In the genomic region with DNA sequence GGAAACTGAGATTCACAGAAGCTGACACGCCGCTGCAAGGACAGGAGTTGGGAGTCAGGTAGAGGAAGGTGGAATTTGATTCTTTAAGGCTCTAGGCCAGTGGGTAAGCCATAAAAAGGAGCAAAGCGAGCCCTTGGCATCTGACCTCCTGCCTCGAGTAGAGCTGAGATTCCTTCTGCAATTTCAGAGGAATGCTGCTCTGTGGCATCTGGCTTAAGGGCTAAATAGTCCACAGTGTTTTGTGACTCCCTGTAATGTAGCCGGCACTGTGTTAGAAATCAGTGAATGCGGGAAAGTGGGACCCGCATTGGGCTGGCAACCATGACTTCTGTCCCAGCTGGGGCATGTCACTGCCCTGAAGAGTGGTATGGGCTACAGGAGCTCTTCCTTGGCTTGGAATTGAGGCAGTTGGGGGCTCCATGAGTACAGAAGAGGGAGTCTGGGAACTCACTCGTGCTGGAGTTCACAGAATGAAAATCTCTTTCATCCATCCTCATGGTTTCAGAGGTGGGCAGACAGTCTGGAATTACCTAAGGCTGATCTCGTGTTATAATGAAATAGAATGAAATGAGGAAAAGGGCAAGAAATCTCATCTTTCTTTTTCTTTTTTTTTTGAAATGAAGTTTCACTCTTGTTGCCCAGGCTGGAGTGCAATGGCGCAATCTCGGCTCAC, we compare ENCODE assay signal across 22 cellular contexts. TPM values are rescaled to one million over a fixed set of nuclear protein-coding genes. Genes with fewer than 3 reads are reported as not detected.
"Had no signal": no experiment of that assay in that cellular context is flagged by ENCODE, and none has a peak within 500 bp of the region (broad histone marks: within the 10 kb centered on the region; RNA-seq: fewer than 3 reads in every experiment).

No MANE protein-coding gene starts in this region.

- H3K4me2 ChIP-seq: hepatocyte had no signal

- H3K27me3 ChIP-seq: gastrocnemius medialis, hepatocyte, right atrium auricular region, sigmoid colon, thyroid gland had no signal

- H2AFZ ChIP-seq: hepatocyte had no signal

- ATAC-seq: esophagus mucosa, gastrocnemius medialis, heart left ventricle, left colon, left ventricle myocardium superior, lower lobe of right lung, natural killer cell had no signal

- H3K36me3 ChIP-seq: gastrocnemius medialis, heart left ventricle, lower lobe of right lung, prostate gland, right atrium auricular region, sigmoid colon, stomach, thyroid gland had no signal

- H3K4me3 ChIP-seq: gastrocnemius medialis, heart left ventricle, hepatocyte, lower lobe of right lung, prostate gland, right atrium auricular region, sigmoid colon, stomach, thyroid gland had no signal

- H3K4me1 ChIP-seq: gastrocnemius medialis, heart left ventricle, lower lobe of right lung, prostate gland, right atrium auricular region, sigmoid colon, stomach, thyroid gland had no signal

- H3K79me2 ChIP-seq: hepatocyte had no signal

- DNase-seq: cortex of kidney; effector CD4-positive, alpha-beta T cell; foreskin fibroblast; gastrocnemius medialis; heart left ventricle; left colon; left ventricle myocardium superior; lower lobe of right lung; natural killer cell; sigmoid colon; stimulated activated CD4-positive, alpha-beta T cell treated with anti-CD3 and anti-CD28 coated beads, Interleukin-2, amount 100 ng/mL, for 24 hours; stimulated activated CD4-positive, alpha-beta T cell treated with anti-CD3 and anti-CD28 coated beads, Interleukin-4, amount 100 ng/mL, for 24 hours; stimulated activated naive CD4-positive, alpha-beta T cell treated with Interleukin-2 at 50 U/mL for 16 hours; stomach; thyroid gland had no signal

- H3K27ac ChIP-seq: epithelial cell of prostate, gastrocnemius medialis, heart left ventricle, hepatocyte, lower lobe of right lung, prostate gland, right atrium auricular region, sigmoid colon, stomach, thyroid gland had no signal

- H3K9me3 ChIP-seq: gastrocnemius medialis, heart left ventricle, lower lobe of right lung, prostate gland, right atrium auricular region, sigmoid colon, stomach, thyroid gland had no signal

RNA-seq across cellular contexts. Expression of gene MYCN, which starts 12.7 kb away (rescaled TPM):
- total RNA-seq: osteoblast, subcutaneous adipose tissue had no signal
